Comparison of ENCODE assay signal across 16 cellular contexts in the genomic region with DNA sequence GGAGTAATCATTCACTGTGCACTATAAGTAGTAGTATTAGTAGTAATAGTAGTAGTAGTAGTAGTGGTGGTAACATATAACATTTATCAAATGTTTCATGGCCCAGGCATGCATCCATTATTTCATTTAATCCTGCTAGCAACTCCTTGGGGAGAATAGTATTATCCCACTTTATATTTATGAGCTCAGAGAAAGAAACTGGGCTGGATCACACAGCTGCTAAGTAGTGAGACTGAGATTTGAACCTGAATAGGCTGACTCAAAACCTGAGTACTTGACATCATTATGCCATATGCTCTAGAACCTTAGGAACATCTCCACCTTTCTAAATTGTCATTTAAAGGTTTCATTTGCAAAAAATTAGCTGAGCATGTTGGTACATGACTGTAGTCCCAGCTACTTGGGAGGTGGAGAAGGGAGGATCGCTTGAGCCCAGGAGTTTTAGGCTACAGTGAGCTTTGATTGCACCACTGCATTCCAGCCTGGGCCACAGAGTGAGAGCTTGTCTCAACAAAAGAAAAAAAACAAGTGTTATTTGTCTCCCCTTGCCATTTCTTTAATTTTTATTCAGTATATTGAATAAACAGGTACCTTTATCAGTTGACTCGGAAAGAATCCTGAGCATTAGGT. TPM values are rescaled to one million over a fixed set of nuclear protein-coding genes. Genes with fewer than 3 reads are reported as not detected.
DNase-seq lines count a peak whose midpoint lies in the region; ATAC-seq and TF ChIP-seq lines count a peak whose summit lies in the region.
"Had no signal": no experiment of that assay in that cellular context is flagged by ENCODE, and none has a peak within 500 bp of the region (broad histone marks: within the 10 kb centered on the region; RNA-seq: fewer than 3 reads in every experiment).

No MANE protein-coding gene starts in this region.

- H3K4me1 Mint-ChIP-seq in progenitor cell of endocrine pancreas (ENCODE audit: low read depth): peaks cover 5% of the 10 kb centered on the region
- H3K4me1 Mint-ChIP-seq: central memory CD8-positive, alpha-beta T cell; stimulated activated naive B cell treated with anti-CD40 and anti-IgM and Interleukin-4, amounts not matched to agents 10 μg/mL and 1 μg/mL and 100 μg/mL, for 72 hours had no signal

- H3K4me3 Mint-ChIP-seq in progenitor cell of endocrine pancreas (ENCODE audit: low read depth): no peak overlapping the region
- H3K4me3 Mint-ChIP-seq: central memory CD8-positive, alpha-beta T cell; stimulated activated naive B cell treated with anti-CD40 and anti-IgM and Interleukin-4, amounts not matched to agents 10 μg/mL and 1 μg/mL and 100 μg/mL, for 72 hours had no signal

- DNase-seq in HCEC 1CT: peak; percentile 80
- DNase-seq in astrocyte of the hippocampus (ENCODE audit: low read depth, low spot score): peak; percentile 70
- DNase-seq in left ventricle myocardium superior: no peak
- DNase-seq in progenitor cell of endocrine pancreas (ENCODE audit: low spot score, unreplicated experiment): no peak
- DNase-seq in NCI-H510A treated with DMSO at 0.1 percent for 48 hours (lab: John Stamatoyannopoulos, UW): no peak
- no peak for DNase-seq in ureter (ENCODE audit: low spot score)
- DNase-seq: C1 segment of cervical spinal cord; esophagus squamous epithelium; left colon; occipital lobe; stimulated activated CD4-positive, alpha-beta T cell treated with anti-CD3 and anti-CD28 coated beads, Interleukin-2, amount 100 ng/mL, for 24 hours; stimulated activated naive B cell treated with anti-CD40 and anti-IgM and Interleukin-4, amounts not matched to agents 10 μg/mL and 1 μg/mL and 100 μg/mL, for 72 hours; T-helper 1 cell had no signal

- intact Hi-C loops in left ventricle myocardium superior (cut with micrococcal nuclease): no loop called here

- peak; percentile 61 for ATAC-seq in left ventricle myocardium superior
- ATAC-seq in HG03025 (IDR thresholded peaks at IDR 0.05; ENCODE audit: low FRiP score, unreplicated experiment): no peak
- ATAC-seq in HG02623 (IDR thresholded peaks at IDR 0.05; ENCODE audit: unreplicated experiment): no peak
- ATAC-seq: left colon; stimulated activated naive B cell treated with anti-CD40 and anti-IgM and Interleukin-4, amounts not matched to agents 10 μg/mL and 1 μg/mL and 100 μg/mL, for 72 hours had no signal

- H3K36me3 Mint-ChIP-seq in progenitor cell of endocrine pancreas (ENCODE audit: insufficient read depth): no peaks in the 10 kb centered on the region
- H3K36me3 Mint-ChIP-seq: stimulated activated naive B cell treated with anti-CD40 and anti-IgM and Interleukin-4, amounts not matched to agents 10 μg/mL and 1 μg/mL and 100 μg/mL, for 72 hours had no signal

- peaks cover 9% of the 10 kb centered on the region for H3K9me3 Mint-ChIP-seq in progenitor cell of endocrine pancreas (ENCODE audit: low read depth)
- H3K9me3 Mint-ChIP-seq: central memory CD8-positive, alpha-beta T cell had no signal

- peaks cover 14% of the 10 kb centered on the region for H3K27me3 Mint-ChIP-seq in progenitor cell of endocrine pancreas
- H3K27me3 Mint-ChIP-seq: central memory CD8-positive, alpha-beta T cell had no signal

- TF ChIP-seq CTCF in progenitor cell of endocrine pancreas (IDR thresholded peaks at IDR 0.05; ENCODE audit: unreplicated experiment): no peak

- H3K27ac Mint-ChIP-seq in progenitor cell of endocrine pancreas: peak overlapping the region; percentile 13
- H3K27ac Mint-ChIP-seq: stimulated activated naive B cell treated with anti-CD40 and anti-IgM and Interleukin-4, amounts not matched to agents 10 μg/mL and 1 μg/mL and 100 μg/mL, for 72 hours had no signal

RNA-seq across cellular contexts. Expression of gene NID2, which starts 11.4 kb away (rescaled TPM):
- 41.3 TPM for total RNA-seq in left ventricle myocardium superior
- total RNA-seq in progenitor cell of endocrine pancreas: 2.1 and 3.3 TPM in 2 replicates
- 23.5 TPM for total RNA-seq in ureter

Comparison
In these comparisons a context has a peak if more than half of its experiments do, and no peak if none do; other contexts are left out.
1. DNase-seq: peak in HCEC 1CT (single experiment) and astrocyte of the hippocampus (single experiment); none in left ventricle myocardium superior (single experiment), progenitor cell of endocrine pancreas (single experiment), NCI-H510A treated with DMSO at 0.1 percent for 48 hours (single experiment) and ureter (single experiment).